In the genomic region with DNA sequence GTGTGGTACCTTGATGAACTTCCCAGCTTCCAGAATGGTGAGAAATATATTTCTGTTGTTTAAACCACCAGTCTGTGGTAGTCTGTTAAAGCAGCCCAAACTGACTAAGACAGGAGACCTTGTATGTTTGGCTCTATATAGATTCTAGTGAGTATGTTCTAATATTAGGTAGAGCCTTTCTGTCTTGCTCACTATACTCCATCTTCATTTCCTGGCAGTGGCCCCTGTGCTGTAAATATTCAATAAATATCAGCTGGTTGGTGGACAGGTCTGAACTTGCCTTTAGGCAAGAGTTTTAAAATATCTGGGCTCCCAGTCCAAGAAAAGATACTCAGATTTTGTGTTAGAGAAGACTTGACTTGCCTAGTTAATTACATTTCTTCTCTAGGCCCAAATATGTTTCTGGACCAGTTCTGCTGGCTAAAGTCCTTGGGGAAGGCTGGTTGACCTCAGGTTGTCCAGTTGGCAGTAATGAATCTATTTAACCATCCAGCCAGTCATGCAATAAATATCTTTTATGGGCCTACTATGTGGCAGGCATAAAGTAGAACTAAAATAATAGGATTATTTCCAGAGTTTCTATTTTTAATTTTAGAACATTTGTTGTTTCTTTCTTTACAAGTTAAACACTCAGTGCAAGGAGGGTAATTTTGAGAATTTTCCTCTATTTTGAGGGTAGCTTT, we compare ENCODE assay signal across 21 cellular contexts. TPM values are rescaled to one million over a fixed set of nuclear protein-coding genes. Genes with fewer than 3 reads are reported as not detected.
DNase-seq lines count a peak whose midpoint lies in the region; ATAC-seq and TF ChIP-seq lines count a peak whose summit lies in the region.
"Had no signal": no experiment of that assay in that cellular context is flagged by ENCODE, and none has a peak within 500 bp of the region (broad histone marks: within the 10 kb centered on the region; RNA-seq: fewer than 3 reads in every experiment).

No MANE protein-coding gene starts in this region.

- H3K4me1 ChIP-seq in breast epithelium (no peaks in the 10 kb centered on the region), OCI-LY7 (ENCODE audit: insufficient read depth, low read length, poor library complexity, severe bottlenecking) (peaks cover 25% of the 10 kb centered on the region), gastrocnemius medialis (peaks cover 5 to 14% of the 10 kb centered on the region in 2 donors), upper lobe of left lung (no peaks in the 10 kb centered on the region)
- H3K4me1 ChIP-seq: BE2C, Caco-2 had no signal

- intact Hi-C loops in MCF 10A (cut with micrococcal nuclease) (no loop called here), breast epithelium (cut with DNase I; ENCODE audit: low total_unique reads) (no loop called here), OCI-LY7 (cut with micrococcal nuclease; ENCODE audit: unreplicated experiment) (no loop called here), gastrocnemius medialis (cut with DNase I; ENCODE audit: low total_unique reads) (no loop called here)

- peak; percentile 49 for DNase-seq in MCF 10A (ENCODE audit: unreplicated experiment)
- DNase-seq in breast epithelium (ENCODE audit: low spot score in 2 of 2) = no peak
- no peak for DNase-seq in OCI-LY7 (ENCODE audit: low spot score)
- no peak for DNase-seq in epithelial cell of prostate (ENCODE audit: low read depth, low spot score)
- no peak for DNase-seq in gastrocnemius medialis
- no peak for DNase-seq in stimulated activated effector memory CD8-positive, alpha-beta T cell treated with anti-CD3 and anti-CD28 coated beads, Interleukin-12 subunit alpha, Interleukin-12 subunit beta, amount 100 ng/mL, for 72 hours (ENCODE audit: low spot score in 2 of 2)
- DNase-seq in NAMALWA (ENCODE audit: low spot score) = no peak
- DNase-seq in upper lobe of left lung = no peak
- DNase-seq: BE2C; Caco-2; CD4-positive, alpha-beta T cell; GF-D8; KG1; NCI-H1436 treated with DMSO at 0.1 percent for 48 hours; NCI-H2029 treated with DMSO at 0.1 percent for 48 hours; NCI-H446 treated with DMSO at 0.1 percent for 48 hours; NCI-H748 treated with DMSO at 0.1 percent for 48 hours; NK-92 treated with Interleukin-12 subunit alpha and Interleukin-12 subunit beta, amount 100 ng/mL, for 24 hours; SHP77 treated with DMSO at 0.1 percent for 48 hours had no signal

- no peaks in the 10 kb centered on the region for H3K27me3 Mint-ChIP-seq in MCF 10A (ENCODE audit: insufficient read depth, unreplicated experiment)

- CTCF ChIA-PET in MCF 10A (lab: Yijun Ruan, JAX) = interaction anchor here (0.8 kb wide), 1 partner anchor 11 kb away, joined by 3 read pairs; no protein-coding TSS in a partner anchor
- CTCF ChIA-PET in OCI-LY7 (lab: Charles Lee; ENCODE audit: unreplicated experiment) = interaction anchor here (0.5 kb wide), 1 partner anchor 645 kb away, joined by 3 read pairs; no protein-coding TSS in a partner anchor

- no peak for TF ChIP-seq POLR2A in breast epithelium (IDR thresholded peaks at IDR 0.05)
- no peak for TF ChIP-seq POLR2A in gastrocnemius medialis (IDR thresholded peaks at IDR 0.05)
- no peak for TF ChIP-seq POLR2A in upper lobe of left lung (IDR thresholded peaks at IDR 0.05)

- no peak overlapping the region for H3K4me2 ChIP-seq in OCI-LY7 (ENCODE audit: low read length)
- H3K4me2 ChIP-seq: GM23338 had no signal

- H3K4me3 Mint-ChIP-seq in MCF 10A (ENCODE audit: unreplicated experiment) = no peak overlapping the region
- no peak overlapping the region for H3K4me3 Mint-ChIP-seq in stimulated activated effector memory CD8-positive, alpha-beta T cell treated with anti-CD3 and anti-CD28 coated beads, Interleukin-12 subunit alpha, Interleukin-12 subunit beta, amount 100 ng/mL, for 72 hours
- H3K4me3 Mint-ChIP-seq: CD4-positive, alpha-beta T cell; GM23338 had no signal

- H2AFZ ChIP-seq in OCI-LY7 (ENCODE audit: low read length) = peak overlapping the region; percentile 40; the same call in 1 of the 2 replicates
- H2AFZ ChIP-seq: GM23338 had no signal

- H3K27ac Mint-ChIP-seq in MCF 10A (ENCODE audit: low read depth, unreplicated experiment) = peak overlapping the region; percentile 87
- H3K27ac Mint-ChIP-seq in stimulated activated effector memory CD8-positive, alpha-beta T cell treated with anti-CD3 and anti-CD28 coated beads, Interleukin-12 subunit alpha, Interleukin-12 subunit beta, amount 100 ng/mL, for 72 hours = no peak overlapping the region
- H3K27ac Mint-ChIP-seq: CD4-positive, alpha-beta T cell; GM23338 had no signal

- no peaks in the 10 kb centered on the region for H3K9me3 ChIP-seq in breast epithelium
- no peaks in the 10 kb centered on the region for H3K9me3 ChIP-seq in OCI-LY7 (ENCODE audit: low read length)
- H3K9me3 ChIP-seq in gastrocnemius medialis = no peaks in the 10 kb centered on the region
- no peaks in the 10 kb centered on the region for H3K9me3 ChIP-seq in upper lobe of left lung
- H3K9me3 ChIP-seq: BE2C, Caco-2 had no signal

- H3K4me3 ChIP-seq in breast epithelium (no peak overlapping the region), OCI-LY7 (ENCODE audit: low read depth, low read length, poor library complexity, severe bottlenecking) (no peak overlapping the region), gastrocnemius medialis (no peak overlapping the region), upper lobe of left lung (no peak overlapping the region)
- H3K4me3 ChIP-seq: GM23338 had no signal

- H3K36me3 ChIP-seq in breast epithelium (no peaks in the 10 kb centered on the region), OCI-LY7 (ENCODE audit: insufficient read depth, low read length) (no peaks in the 10 kb centered on the region), gastrocnemius medialis (no peaks in the 10 kb centered on the region), upper lobe of left lung (no peaks in the 10 kb centered on the region)
- H3K36me3 ChIP-seq: BE2C had no signal

- TF ChIP-seq CTCF in MCF 10A (IDR thresholded peaks at IDR 0.05; ENCODE audit: unreplicated experiment) = no peak
- no peak for TF ChIP-seq CTCF in breast epithelium (IDR thresholded peaks at IDR 0.05)
- TF ChIP-seq CTCF in OCI-LY7 (conservative IDR thresholded peaks at IDR 0.05; ENCODE audit: low read length) = no peak
- TF ChIP-seq CTCF in gastrocnemius medialis (IDR thresholded peaks at IDR 0.05 in 4 of 5, conservative IDR thresholded peaks at IDR 0.05 in 1 of 5) = no peak
- TF ChIP-seq CTCF in upper lobe of left lung (IDR thresholded peaks at IDR 0.05) = no peak

- H3K27me3 ChIP-seq in breast epithelium (no peaks in the 10 kb centered on the region), gastrocnemius medialis (no peaks in the 10 kb centered on the region), upper lobe of left lung (no peaks in the 10 kb centered on the region)
- H3K27me3 ChIP-seq: BE2C had no signal

- H3K9me3 Mint-ChIP-seq in MCF 10A (ENCODE audit: unreplicated experiment) = no peaks in the 10 kb centered on the region
- H3K9me3 Mint-ChIP-seq in stimulated activated effector memory CD8-positive, alpha-beta T cell treated with anti-CD3 and anti-CD28 coated beads, Interleukin-12 subunit alpha, Interleukin-12 subunit beta, amount 100 ng/mL, for 72 hours = no peaks in the 10 kb centered on the region
- H3K9me3 Mint-ChIP-seq: CD4-positive, alpha-beta T cell; GM23338 had no signal

- ATAC-seq in gastrocnemius medialis (peak in 1 of 2 donors; percentile 41), upper lobe of left lung (ENCODE audit: low FRiP score in 2 of 2) (no peak)
- no peak for ATAC-seq in stimulated activated effector memory CD8-positive, alpha-beta T cell treated with anti-CD3 and anti-CD28 coated beads, Interleukin-12 subunit alpha, Interleukin-12 subunit beta, amount 100 ng/mL, for 72 hours
- ATAC-seq: GM23338, HepG2 had no signal

- peaks cover 15% of the 10 kb centered on the region for H3K4me1 Mint-ChIP-seq in MCF 10A (ENCODE audit: insufficient read depth, unreplicated experiment)
- H3K4me1 Mint-ChIP-seq in stimulated activated effector memory CD8-positive, alpha-beta T cell treated with anti-CD3 and anti-CD28 coated beads, Interleukin-12 subunit alpha, Interleukin-12 subunit beta, amount 100 ng/mL, for 72 hours = peaks cover 11% of the 10 kb centered on the region
- H3K4me1 Mint-ChIP-seq: GM23338 had no signal

- H3K27ac ChIP-seq in breast epithelium (no peak overlapping the region), OCI-LY7 (ENCODE audit: low read depth, low read length, poor library complexity, severe bottlenecking) (no peak overlapping the region), epithelial cell of prostate (peak overlapping the region; percentile 54), gastrocnemius medialis (peak overlapping the region; percentile 17 to 57 (median 49)), upper lobe of left lung (no peak overlapping the region)

- H3K36me3 Mint-ChIP-seq in MCF 10A (ENCODE audit: insufficient read depth, unreplicated experiment) = peaks cover 7% of the 10 kb centered on the region
- H3K36me3 Mint-ChIP-seq in stimulated activated effector memory CD8-positive, alpha-beta T cell treated with anti-CD3 and anti-CD28 coated beads, Interleukin-12 subunit alpha, Interleukin-12 subunit beta, amount 100 ng/mL, for 72 hours = no peaks in the 10 kb centered on the region

- H4K20me1 ChIP-seq in OCI-LY7 (ENCODE audit: insufficient read depth, low read length) = no peaks in the 10 kb centered on the region

- TF ChIP-seq EP300 in upper lobe of left lung (IDR thresholded peaks at IDR 0.05) = no peak

- POLR2A ChIA-PET in MCF 10A (lab: Yijun Ruan, JAX) (interaction anchor here (0.7 to 2.2 kb wide), 8 partner anchors 10 to 107 kb away, joined by 3 to 33 read pairs (median 6); no protein-coding TSS in a partner anchor), OCI-LY7 (lab: Charles Lee) (interaction anchor here (0.9 to 1.9 kb wide), 3 partner anchors 10 to 20 kb away, joined by 3 to 4 read pairs (median 4); no protein-coding TSS in a partner anchor)

- BruUV-seq in MCF 10A (replicated peaks; lab: Mats Ljungman, UMichigan) (no TSS peak), OCI-LY7 (replicated peaks; lab: Mats Ljungman, UMichigan) (no TSS peak)

- in situ Hi-C loops in gastrocnemius medialis (cut with MboI; ENCODE audit: low sequenced_read_pairs in 4 of 4) = no loop called here

- no peaks in the 10 kb centered on the region for H3K9me2 ChIP-seq in OCI-LY7 (ENCODE audit: insufficient read depth, low read length)

- H3K79me2 ChIP-seq in OCI-LY7 (ENCODE audit: insufficient read depth, low read depth, low read length) = no peaks in the 10 kb centered on the region

RNA-seq across cellular contexts. Expression of a gene that starts 22.3 kb away (rescaled TPM):
- total RNA-seq in MCF 10A (2022) (32.0 and 38.7 TPM in 2 replicates), breast epithelium (1 to 10 TPM in 2 of 3 donors, not detected in 1; 3.3 to 5.6 TPM), OCI-LY7 (2022) (1.3 and 1.8 TPM in 2 replicates), gastrocnemius medialis (10 to 100 TPM; 14.9 to 37.0 (median 21.7) TPM), upper lobe of left lung (10 to 100 TPM; 12.0 to 34.5 (median 16.8) TPM)
- not detected in 2 replicates for total RNA-seq in OCI-LY7 (2014; rRNA removed; shearing (Covaris generic))
- total RNA-seq: CD4-positive, alpha-beta T cell; HepG2 had no signal

Comparison
In these comparisons a context has a peak if more than half of its experiments do, and no peak if none do; other contexts are left out.
1. H3K27ac ChIP-seq: peak in epithelial cell of prostate (single experiment) and gastrocnemius medialis (4 of 4); none in breast epithelium (0 of 2), OCI-LY7 (single experiment) and upper lobe of left lung (0 of 4).